Comparison of ENCODE assay signal across 1 cellular context in the genomic region with DNA sequence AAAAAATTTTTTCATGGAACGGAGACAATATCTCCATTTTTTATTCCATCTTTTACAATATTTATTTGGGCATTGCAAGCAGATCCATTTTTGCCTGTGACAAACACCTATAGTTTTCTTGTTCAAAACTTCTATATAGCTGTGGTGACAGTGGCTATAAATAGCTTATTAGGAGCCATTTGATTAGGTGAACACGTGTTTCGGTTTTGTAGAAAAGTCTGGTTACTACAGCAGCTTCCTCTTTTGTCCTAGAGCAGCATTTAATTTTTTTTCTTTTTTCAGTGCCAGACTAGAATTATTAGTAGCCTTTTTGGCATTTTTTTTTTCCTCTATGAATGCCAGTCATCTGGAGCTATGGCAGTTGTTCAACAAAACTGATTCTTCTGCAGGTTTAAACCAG.
TF ChIP-seq lines count a peak whose summit lies in the region.

No MANE protein-coding gene starts in this region.

TF ChIP-seq in SK-N-SH, 30 proteins besides CTCF, POLR2A, EP300 and RAD21 (continued from another document):
- TF ChIP-seq, protein P1, sequence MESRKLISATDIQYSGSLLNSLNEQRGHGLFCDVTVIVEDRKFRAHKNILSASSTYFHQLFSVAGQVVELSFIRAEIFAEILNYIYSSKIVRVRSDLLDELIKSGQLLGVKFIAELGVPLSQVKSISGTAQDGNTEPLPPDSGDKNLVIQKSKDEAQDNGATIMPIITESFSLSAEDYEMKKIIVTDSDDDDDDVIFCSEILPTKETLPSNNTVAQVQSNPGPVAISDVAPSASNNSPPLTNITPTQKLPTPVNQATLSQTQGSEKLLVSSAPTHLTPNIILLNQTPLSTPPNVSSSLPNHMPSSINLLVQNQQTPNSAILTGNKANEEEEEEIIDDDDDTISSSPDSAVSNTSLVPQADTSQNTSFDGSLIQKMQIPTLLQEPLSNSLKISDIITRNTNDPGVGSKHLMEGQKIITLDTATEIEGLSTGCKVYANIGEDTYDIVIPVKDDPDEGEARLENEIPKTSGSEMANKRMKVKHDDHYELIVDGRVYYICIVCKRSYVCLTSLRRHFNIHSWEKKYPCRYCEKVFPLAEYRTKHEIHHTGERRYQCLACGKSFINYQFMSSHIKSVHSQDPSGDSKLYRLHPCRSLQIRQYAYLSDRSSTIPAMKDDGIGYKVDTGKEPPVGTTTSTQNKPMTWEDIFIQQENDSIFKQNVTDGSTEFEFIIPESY (IDR thresholded peaks at IDR 0.05; ENCODE audit: borderline replicate concordance, low read depth): no peak
- TF ChIP-seq JUND (IDR thresholded peaks at IDR 0.05) (no peak), ELF1 (IDR thresholded peaks at IDR 0.05) (no peak), SIN3A (IDR thresholded peaks at IDR 0.05; ENCODE audit: borderline replicate concordance, low read depth, low read length) (no peak), TEAD4 (IDR thresholded peaks at IDR 0.05; ENCODE audit: borderline replicate concordance, insufficient read depth) (no peak), SMC3 (IDR thresholded peaks at IDR 0.05; ENCODE audit: low read depth, low read length) (no peak)
- TF ChIP-seq, protein P2, sequence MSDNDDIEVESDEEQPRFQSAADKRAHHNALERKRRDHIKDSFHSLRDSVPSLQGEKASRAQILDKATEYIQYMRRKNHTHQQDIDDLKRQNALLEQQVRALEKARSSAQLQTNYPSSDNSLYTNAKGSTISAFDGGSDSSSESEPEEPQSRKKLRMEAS (IDR thresholded peaks at IDR 0.05; ENCODE audit: low read depth): no peak
- TF ChIP-seq, protein P3, sequence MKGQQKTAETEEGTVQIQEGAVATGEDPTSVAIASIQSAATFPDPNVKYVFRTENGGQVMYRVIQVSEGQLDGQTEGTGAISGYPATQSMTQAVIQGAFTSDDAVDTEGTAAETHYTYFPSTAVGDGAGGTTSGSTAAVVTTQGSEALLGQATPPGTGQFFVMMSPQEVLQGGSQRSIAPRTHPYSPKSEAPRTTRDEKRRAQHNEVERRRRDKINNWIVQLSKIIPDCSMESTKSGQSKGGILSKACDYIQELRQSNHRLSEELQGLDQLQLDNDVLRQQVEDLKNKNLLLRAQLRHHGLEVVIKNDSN (IDR thresholded peaks at IDR 0.05; ENCODE audit: borderline replicate concordance, low read depth): no peak
